Comparison of ENCODE assay signal across 1 cellular context in genomic region chr1:219414250-219414649, GRCh38.
A peak's percentile ranks its signal among the peaks of the same experiment; 100 is the strongest.
TF ChIP-seq lines count a peak whose summit lies in the region.

No MANE protein-coding gene starts in this region.

TF ChIP-seq in HepG2, 621 proteins besides CTCF, POLR2A, EP300 and RAD21 (continued from another document and continues in another):
- TF ChIP-seq, protein P1, sequence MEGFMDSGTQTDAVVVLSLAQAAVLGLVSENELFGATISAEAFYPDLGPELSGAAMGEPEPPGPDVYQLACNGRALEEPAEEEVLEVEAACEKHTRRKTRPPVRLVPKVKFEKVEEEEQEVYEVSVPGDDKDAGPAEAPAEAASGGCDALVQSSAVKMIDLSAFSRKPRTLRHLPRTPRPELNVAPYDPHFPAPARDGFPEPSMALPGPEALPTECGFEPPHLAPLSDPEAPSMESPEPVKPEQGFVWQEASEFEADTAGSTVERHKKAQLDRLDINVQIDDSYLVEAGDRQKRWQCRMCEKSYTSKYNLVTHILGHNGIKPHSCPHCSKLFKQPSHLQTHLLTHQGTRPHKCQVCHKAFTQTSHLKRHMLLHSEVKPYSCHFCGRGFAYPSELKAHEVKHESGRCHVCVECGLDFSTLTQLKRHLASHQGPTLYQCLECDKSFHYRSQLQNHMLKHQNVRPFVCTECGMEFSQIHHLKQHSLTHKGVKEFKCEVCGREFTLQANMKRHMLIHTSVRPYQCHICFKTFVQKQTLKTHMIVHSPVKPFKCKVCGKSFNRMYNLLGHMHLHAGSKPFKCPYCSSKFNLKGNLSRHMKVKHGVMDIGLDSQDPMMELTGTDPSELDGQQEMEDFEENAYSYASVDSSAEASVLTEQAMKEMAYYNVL (CRISPR knock-in tag; IDR thresholded peaks at IDR 0.05; ENCODE audit: borderline replicate concordance), result no peak
- TF ChIP-seq POLR2G (IDR thresholded peaks at IDR 0.05; ENCODE audit: low read depth, low read length) (no peak), SMAD1 (CRISPR knock-in tag; IDR thresholded peaks at IDR 0.05; ENCODE audit: borderline replicate concordance, low read depth) (no peak), ZNF34 (CRISPR knock-in tag; IDR thresholded peaks at IDR 0.05; ENCODE audit: borderline replicate concordance) (no peak), ZBTB38 (CRISPR knock-in tag; IDR thresholded peaks at IDR 0.05) (no peak), ZBTB3 (CRISPR knock-in tag; IDR thresholded peaks at IDR 0.05; ENCODE audit: borderline replicate concordance, low read depth) (no peak), TAF1 (CRISPR knock-in tag; IDR thresholded peaks at IDR 0.05) (no peak), ZC3H4 (CRISPR knock-in tag; IDR thresholded peaks at IDR 0.05; ENCODE audit: borderline replicate concordance) (no peak), ZBTB44 (CRISPR knock-in tag; IDR thresholded peaks at IDR 0.05) (no peak), REL (CRISPR knock-in tag; conservative IDR thresholded peaks at IDR 0.05) (no peak), ZNF672 (CRISPR knock-in tag; IDR thresholded peaks at IDR 0.05) (no peak), MTF1 (CRISPR knock-in tag; IDR thresholded peaks at IDR 0.05) (no peak), ZNF292 (CRISPR knock-in tag; IDR thresholded peaks at IDR 0.05; ENCODE audit: borderline replicate concordance, low read depth) (no peak), ZNF777 (CRISPR knock-in tag; IDR thresholded peaks at IDR 0.05) (no peak), ZBTB7B (CRISPR knock-in tag; IDR thresholded peaks at IDR 0.05) (no peak), PHB2 (IDR thresholded peaks at IDR 0.05; ENCODE audit: partially characterized antibody) (no peak), ZMYM2 (CRISPR knock-in tag; IDR thresholded peaks at IDR 0.05) (peak; percentile 71; the same call in 1 of the 2 replicates), ATF7-NPFF (CRISPR knock-in tag; IDR thresholded peaks at IDR 0.05; ENCODE audit: low read depth) (no peak), RARA (CRISPR knock-in tag; IDR thresholded peaks at IDR 0.05) (peak; percentile 80), REXO4 (CRISPR knock-in tag; IDR thresholded peaks at IDR 0.05; ENCODE audit: borderline replicate concordance) (no peak), ZNF766 (CRISPR knock-in tag; IDR thresholded peaks at IDR 0.05; ENCODE audit: borderline replicate concordance) (no peak), TRAFD1 (CRISPR knock-in tag; IDR thresholded peaks at IDR 0.05; ENCODE audit: borderline replicate concordance) (no peak), KDM6A (CRISPR knock-in tag; IDR thresholded peaks at IDR 0.05; ENCODE audit: low read depth) (peak; percentile 28; the same call in 1 of the 2 replicates), POLR2AphosphoS2 (IDR thresholded peaks at IDR 0.05; ENCODE audit: low read depth, low read length) (no peak), ZNF550 (CRISPR knock-in tag; IDR thresholded peaks at IDR 0.05; ENCODE audit: borderline replicate concordance) (no peak), ZNF580 (CRISPR knock-in tag; IDR thresholded peaks at IDR 0.05; ENCODE audit: borderline replicate concordance, low read depth) (no peak), MEIS2 (CRISPR knock-in tag; IDR thresholded peaks at IDR 0.05) (no peak), ZMAT5 (CRISPR knock-in tag; IDR thresholded peaks at IDR 0.05; ENCODE audit: borderline replicate concordance, low read depth) (no peak)
- TF ChIP-seq, protein P2, sequence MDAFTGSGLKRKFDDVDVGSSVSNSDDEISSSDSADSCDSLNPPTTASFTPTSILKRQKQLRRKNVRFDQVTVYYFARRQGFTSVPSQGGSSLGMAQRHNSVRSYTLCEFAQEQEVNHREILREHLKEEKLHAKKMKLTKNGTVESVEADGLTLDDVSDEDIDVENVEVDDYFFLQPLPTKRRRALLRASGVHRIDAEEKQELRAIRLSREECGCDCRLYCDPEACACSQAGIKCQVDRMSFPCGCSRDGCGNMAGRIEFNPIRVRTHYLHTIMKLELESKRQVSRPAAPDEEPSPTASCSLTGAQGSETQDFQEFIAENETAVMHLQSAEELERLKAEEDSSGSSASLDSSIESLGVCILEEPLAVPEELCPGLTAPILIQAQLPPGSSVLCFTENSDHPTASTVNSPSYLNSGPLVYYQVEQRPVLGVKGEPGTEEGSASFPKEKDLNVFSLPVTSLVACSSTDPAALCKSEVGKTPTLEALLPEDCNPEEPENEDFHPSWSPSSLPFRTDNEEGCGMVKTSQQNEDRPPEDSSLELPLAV (CRISPR knock-in tag; conservative IDR thresholded peaks at IDR 0.05; ENCODE audit: low read depth), result no peak
- TF ChIP-seq, protein P3, sequence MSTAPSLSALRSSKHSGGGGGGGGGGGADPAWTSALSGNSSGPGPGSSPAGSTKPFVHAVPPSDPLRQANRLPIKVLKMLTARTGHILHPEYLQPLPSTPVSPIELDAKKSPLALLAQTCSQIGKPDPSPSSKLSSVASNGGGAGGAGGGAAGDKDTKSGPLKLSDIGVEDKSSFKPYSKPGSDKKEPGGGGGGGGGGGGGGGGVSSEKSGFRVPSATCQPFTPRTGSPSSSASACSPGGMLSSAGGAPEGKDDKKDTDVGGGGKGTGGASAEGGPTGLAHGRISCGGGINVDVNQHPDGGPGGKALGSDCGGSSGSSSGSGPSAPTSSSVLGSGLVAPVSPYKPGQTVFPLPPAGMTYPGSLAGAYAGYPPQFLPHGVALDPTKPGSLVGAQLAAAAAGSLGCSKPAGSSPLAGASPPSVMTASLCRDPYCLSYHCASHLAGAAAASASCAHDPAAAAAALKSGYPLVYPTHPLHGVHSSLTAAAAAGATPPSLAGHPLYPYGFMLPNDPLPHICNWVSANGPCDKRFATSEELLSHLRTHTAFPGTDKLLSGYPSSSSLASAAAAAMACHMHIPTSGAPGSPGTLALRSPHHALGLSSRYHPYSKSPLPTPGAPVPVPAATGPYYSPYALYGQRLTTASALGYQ (CRISPR knock-in tag; IDR thresholded peaks at IDR 0.05), result peak; percentile 59; the same call in 1 of the 2 replicates
- TF ChIP-seq, protein P4, sequence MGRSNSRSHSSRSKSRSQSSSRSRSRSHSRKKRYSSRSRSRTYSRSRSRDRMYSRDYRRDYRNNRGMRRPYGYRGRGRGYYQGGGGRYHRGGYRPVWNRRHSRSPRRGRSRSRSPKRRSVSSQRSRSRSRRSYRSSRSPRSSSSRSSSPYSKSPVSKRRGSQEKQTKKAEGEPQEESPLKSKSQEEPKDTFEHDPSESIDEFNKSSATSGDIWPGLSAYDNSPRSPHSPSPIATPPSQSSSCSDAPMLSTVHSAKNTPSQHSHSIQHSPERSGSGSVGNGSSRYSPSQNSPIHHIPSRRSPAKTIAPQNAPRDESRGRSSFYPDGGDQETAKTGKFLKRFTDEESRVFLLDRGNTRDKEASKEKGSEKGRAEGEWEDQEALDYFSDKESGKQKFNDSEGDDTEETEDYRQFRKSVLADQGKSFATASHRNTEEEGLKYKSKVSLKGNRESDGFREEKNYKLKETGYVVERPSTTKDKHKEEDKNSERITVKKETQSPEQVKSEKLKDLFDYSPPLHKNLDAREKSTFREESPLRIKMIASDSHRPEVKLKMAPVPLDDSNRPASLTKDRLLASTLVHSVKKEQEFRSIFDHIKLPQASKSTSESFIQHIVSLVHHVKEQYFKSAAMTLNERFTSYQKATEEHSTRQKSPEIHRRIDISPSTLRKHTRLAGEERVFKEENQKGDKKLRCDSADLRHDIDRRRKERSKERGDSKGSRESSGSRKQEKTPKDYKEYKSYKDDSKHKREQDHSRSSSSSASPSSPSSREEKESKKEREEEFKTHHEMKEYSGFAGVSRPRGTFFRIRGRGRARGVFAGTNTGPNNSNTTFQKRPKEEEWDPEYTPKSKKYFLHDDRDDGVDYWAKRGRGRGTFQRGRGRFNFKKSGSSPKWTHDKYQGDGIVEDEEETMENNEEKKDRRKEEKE (IDR thresholded peaks at IDR 0.05), result no peak
- TF ChIP-seq, protein P5, sequence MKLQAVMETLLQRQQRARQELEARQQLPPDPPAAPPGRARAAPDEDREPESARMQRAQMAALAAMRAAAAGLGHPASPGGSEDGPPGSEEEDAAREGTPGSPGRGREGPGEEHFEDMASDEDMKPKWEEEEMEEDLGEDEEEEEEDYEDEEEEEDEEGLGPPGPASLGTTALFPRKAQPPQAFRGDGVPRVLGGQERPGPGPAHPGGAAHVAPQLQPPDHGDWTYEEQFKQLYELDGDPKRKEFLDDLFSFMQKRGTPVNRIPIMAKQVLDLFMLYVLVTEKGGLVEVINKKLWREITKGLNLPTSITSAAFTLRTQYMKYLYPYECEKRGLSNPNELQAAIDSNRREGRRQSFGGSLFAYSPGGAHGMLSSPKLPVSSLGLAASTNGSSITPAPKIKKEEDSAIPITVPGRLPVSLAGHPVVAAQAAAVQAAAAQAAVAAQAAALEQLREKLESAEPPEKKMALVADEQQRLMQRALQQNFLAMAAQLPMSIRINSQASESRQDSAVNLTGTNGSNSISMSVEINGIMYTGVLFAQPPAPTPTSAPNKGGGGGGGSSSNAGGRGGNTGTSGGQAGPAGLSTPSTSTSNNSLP (IDR thresholded peaks at IDR 0.05; ENCODE audit: low read depth, low read length), result peak; percentile 49; the same call in 1 of the 2 replicates
- TF ChIP-seq, protein P6, sequence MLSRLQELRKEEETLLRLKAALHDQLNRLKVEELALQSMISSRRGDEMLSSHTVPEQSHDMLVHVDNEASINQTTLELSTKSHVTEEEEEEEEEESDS (CRISPR knock-in tag; IDR thresholded peaks at IDR 0.05; ENCODE audit: borderline replicate concordance), result no peak
- TF ChIP-seq, protein P7, sequence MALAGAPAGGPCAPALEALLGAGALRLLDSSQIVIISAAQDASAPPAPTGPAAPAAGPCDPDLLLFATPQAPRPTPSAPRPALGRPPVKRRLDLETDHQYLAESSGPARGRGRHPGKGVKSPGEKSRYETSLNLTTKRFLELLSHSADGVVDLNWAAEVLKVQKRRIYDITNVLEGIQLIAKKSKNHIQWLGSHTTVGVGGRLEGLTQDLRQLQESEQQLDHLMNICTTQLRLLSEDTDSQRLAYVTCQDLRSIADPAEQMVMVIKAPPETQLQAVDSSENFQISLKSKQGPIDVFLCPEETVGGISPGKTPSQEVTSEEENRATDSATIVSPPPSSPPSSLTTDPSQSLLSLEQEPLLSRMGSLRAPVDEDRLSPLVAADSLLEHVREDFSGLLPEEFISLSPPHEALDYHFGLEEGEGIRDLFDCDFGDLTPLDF (CRISPR knock-in tag; IDR thresholded peaks at IDR 0.05), result no peak
- TF ChIP-seq, protein P8, sequence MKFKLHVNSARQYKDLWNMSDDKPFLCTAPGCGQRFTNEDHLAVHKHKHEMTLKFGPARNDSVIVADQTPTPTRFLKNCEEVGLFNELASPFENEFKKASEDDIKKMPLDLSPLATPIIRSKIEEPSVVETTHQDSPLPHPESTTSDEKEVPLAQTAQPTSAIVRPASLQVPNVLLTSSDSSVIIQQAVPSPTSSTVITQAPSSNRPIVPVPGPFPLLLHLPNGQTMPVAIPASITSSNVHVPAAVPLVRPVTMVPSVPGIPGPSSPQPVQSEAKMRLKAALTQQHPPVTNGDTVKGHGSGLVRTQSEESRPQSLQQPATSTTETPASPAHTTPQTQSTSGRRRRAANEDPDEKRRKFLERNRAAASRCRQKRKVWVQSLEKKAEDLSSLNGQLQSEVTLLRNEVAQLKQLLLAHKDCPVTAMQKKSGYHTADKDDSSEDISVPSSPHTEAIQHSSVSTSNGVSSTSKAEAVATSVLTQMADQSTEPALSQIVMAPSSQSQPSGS (CRISPR knock-in tag; IDR thresholded peaks at IDR 0.05), result no peak
